17 cellular contexts compared by ENCODE assay signal in the genomic region with DNA sequence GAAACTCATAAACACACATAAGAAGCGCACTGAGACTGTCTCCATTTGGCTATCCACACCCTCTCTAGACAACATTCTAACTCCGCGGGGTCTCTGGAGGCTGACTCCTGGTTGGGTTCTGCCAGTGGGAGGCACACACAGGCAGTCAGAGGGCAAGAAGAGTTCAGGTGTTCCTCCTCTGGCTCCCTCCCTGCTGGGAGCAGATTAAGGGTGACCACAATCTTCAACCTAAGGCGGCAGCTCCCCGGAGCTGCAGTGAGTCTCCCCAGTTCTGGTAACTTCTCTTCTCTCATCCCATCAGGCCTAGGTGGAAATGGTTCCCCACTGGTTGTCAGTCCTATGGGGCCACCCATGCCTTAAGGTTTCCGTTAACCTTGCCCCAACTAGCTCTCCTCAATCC. TPM values are rescaled to one million over a fixed set of nuclear protein-coding genes. Genes with fewer than 3 reads are reported as not detected.
DNase-seq lines count a peak whose midpoint lies in the region; ATAC-seq, FAIRE-seq and TF ChIP-seq lines count a peak whose summit lies in the region.
"Had no signal": no experiment of that assay in that cellular context is flagged by ENCODE, and none has a peak within 500 bp of the region (broad histone marks: within the 10 kb centered on the region; RNA-seq: fewer than 3 reads in every experiment).

No MANE protein-coding gene starts in this region.

- peaks cover 3% of the 10 kb centered on the region for H3K27me3 Mint-ChIP-seq in activated T-cell treated with anti-CD3 and anti-CD28 coated beads, Interleukin-2, amount 50 U/mL, for 24 hours

- CTCF ChIA-PET in K562 (lab: Yijun Ruan, JAX; ENCODE audit: low intra/inter-chr PET ratio): no interaction called here

- ATAC-seq in K562 (peak; percentile 65), HG03045 (IDR thresholded peaks at IDR 0.05; ENCODE audit: unreplicated experiment) (no peak), GM21381 (IDR thresholded peaks at IDR 0.05; ENCODE audit: unreplicated experiment) (no peak)
- ATAC-seq: HCT116 had no signal

- no peaks in the 10 kb centered on the region for H3K9me3 ChIP-seq in K562 (replicated peaks; ENCODE audit: control insufficient read depth, insufficient read depth, low read depth, low read length)
- no peaks in the 10 kb centered on the region for H3K9me3 ChIP-seq in osteoblast (ENCODE audit: low read depth, low read length)
- H3K9me3 ChIP-seq in suprapubic skin: no peaks in the 10 kb centered on the region
- H3K9me3 ChIP-seq: BLaER1, Caco-2 had no signal

- H3K27ac Mint-ChIP-seq in activated T-cell treated with anti-CD3 and anti-CD28 coated beads, Interleukin-2, amount 50 U/mL, for 24 hours: no peak overlapping the region
- H3K27ac Mint-ChIP-seq: CD8-positive, alpha-beta memory T cell had no signal

- H3K4me3 ChIP-seq in K562 (no peak overlapping the region), osteoblast (ENCODE audit: insufficient read depth, low read length) (no peak overlapping the region), suprapubic skin (no peak overlapping the region)
- H3K4me3 ChIP-seq: BLaER1 had no signal

- TF ChIP-seq RAD21 in K562 (CRISPR knock-in tag; conservative IDR thresholded peaks at IDR 0.05 in 1 of 2, IDR thresholded peaks at IDR 0.05 in 1 of 2): peak in 1 of 2 experiments; percentile 27; a peak in 2 of 4 replicates

- H2AFZ ChIP-seq in K562 (ENCODE audit: low read depth, low read length): peak overlapping the region; percentile 73
- no peak overlapping the region for H2AFZ ChIP-seq in osteoblast (ENCODE audit: low read length)

- H3K27ac ChIP-seq in K562 (ENCODE audit: extremely low read depth, low read depth, low read length): no peak overlapping the region
- no peak overlapping the region for H3K27ac ChIP-seq in osteoblast (ENCODE audit: low read depth, low read length)
- H3K27ac ChIP-seq in suprapubic skin: no peak overlapping the region
- H3K27ac ChIP-seq: 22Rv1, BLaER1 had no signal

- no peak for TF ChIP-seq CTCF in K562 (IDR thresholded peaks at IDR 0.05 in 2 of 3, conservative IDR thresholded peaks at IDR 0.05 in 1 of 3; ENCODE audit: insufficient read depth in 2 of 3, low read depth in 1 of 3, low read length in 3 of 3)
- TF ChIP-seq CTCF in osteoblast (IDR thresholded peaks at IDR 0.05; ENCODE audit: extremely low read depth, low read depth, low read length): no peak
- no peak for TF ChIP-seq CTCF in suprapubic skin (IDR thresholded peaks at IDR 0.05)

- BruUV-seq in K562 (replicated peaks; lab: Mats Ljungman, UMichigan): no TSS peak

- WGBS in K562 (ENCODE audit: insufficient coverage, low coverage, missing lambda C conversion rate): 39% methylated on average over 6 of the region's 6 CpGs
- WGBS in suprapubic skin: 88% methylated on average over 6 of the region's 6 CpGs

- no peaks in the 10 kb centered on the region for H3K4me1 Mint-ChIP-seq in activated T-cell treated with anti-CD3 and anti-CD28 coated beads, Interleukin-2, amount 50 U/mL, for 24 hours (ENCODE audit: low read depth)
- H3K4me1 Mint-ChIP-seq: CD8-positive, alpha-beta memory T cell had no signal

- no peaks in the 10 kb centered on the region for H3K9me1 ChIP-seq in K562 (ENCODE audit: control insufficient read depth, insufficient read depth, low read length)

- no peak for FAIRE-seq in K562 (lab: Jason Lieb, UNC)
- FAIRE-seq: GM12892, GM19239 had no signal

- intact Hi-C loops in K562 (cut with micrococcal nuclease): no loop called here

- H3K4me2 ChIP-seq in K562 (ENCODE audit: insufficient read depth, low read length) (no peak overlapping the region), osteoblast (ENCODE audit: insufficient read depth, low read length) (no peak overlapping the region)
- H3K4me2 ChIP-seq: BLaER1 had no signal

- POLR2A ChIA-PET in K562 (lab: Yijun Ruan, JAX): no interaction called here

- TF ChIP-seq EP300 in K562 (IDR thresholded peaks at IDR 0.05; ENCODE audit: low read length): no peak
- no peak for TF ChIP-seq EP300 in suprapubic skin (IDR thresholded peaks at IDR 0.05)

- H3K36me3 ChIP-seq in K562 (ENCODE audit: control insufficient read depth, insufficient read depth, low read length): no peaks in the 10 kb centered on the region
- no peaks in the 10 kb centered on the region for H3K36me3 ChIP-seq in osteoblast (ENCODE audit: insufficient read depth, low read length)
- no peaks in the 10 kb centered on the region for H3K36me3 ChIP-seq in suprapubic skin
- H3K36me3 ChIP-seq: BLaER1 had no signal

- TF ChIP-seq POLR2A in K562 (conservative IDR thresholded peaks at IDR 0.05) (no peak), suprapubic skin (IDR thresholded peaks at IDR 0.05) (no peak)

- no peak overlapping the region for H3K4me3 Mint-ChIP-seq in activated T-cell treated with anti-CD3 and anti-CD28 coated beads, Interleukin-2, amount 50 U/mL, for 24 hours
- H3K4me3 Mint-ChIP-seq: CD8-positive, alpha-beta memory T cell had no signal

- no peaks in the 10 kb centered on the region for H3K36me3 Mint-ChIP-seq in activated T-cell treated with anti-CD3 and anti-CD28 coated beads, Interleukin-2, amount 50 U/mL, for 24 hours (ENCODE audit: low read depth)
- H3K36me3 Mint-ChIP-seq: CD8-positive, alpha-beta memory T cell had no signal

- H4K20me1 ChIP-seq in K562 (replicated peaks; ENCODE audit: control insufficient read depth, insufficient read depth, low read length): no peaks in the 10 kb centered on the region
- H4K20me1 ChIP-seq in osteoblast (ENCODE audit: insufficient read depth, low read length): no peaks in the 10 kb centered on the region
- H4K20me1 ChIP-seq: BLaER1 had no signal

- H3K4me1 ChIP-seq in K562 (replicated peaks in 1 of 2; ENCODE audit: control insufficient read depth in 2 of 2, insufficient read depth in 2 of 2, low read length in 2 of 2): peaks cover 14 to 23% of the 10 kb centered on the region in 2 experiments; a peak in 4 of 5 replicates
- H3K4me1 ChIP-seq in osteoblast (ENCODE audit: insufficient read depth, low read length): peaks cover 8% of the 10 kb centered on the region
- H3K4me1 ChIP-seq in suprapubic skin: no peaks in the 10 kb centered on the region
- H3K4me1 ChIP-seq: BLaER1, Caco-2 had no signal

- peak overlapping the region in 1 of 2 experiments; percentile 2; a peak in 1 of 4 replicates for H3K9ac ChIP-seq in K562 (ENCODE audit: insufficient read depth in 1 of 2, low read depth in 2 of 2, low read length in 2 of 2)
- H3K9ac ChIP-seq: BLaER1 had no signal

- in situ Hi-C loops in K562 (cut with MboI): no loop called here

- H3K9me3 Mint-ChIP-seq in activated T-cell treated with anti-CD3 and anti-CD28 coated beads, Interleukin-2, amount 50 U/mL, for 24 hours: no peaks in the 10 kb centered on the region
- H3K9me3 Mint-ChIP-seq: CD8-positive, alpha-beta memory T cell had no signal

- peak; percentile 18 for DNase-seq in activated T-cell treated with anti-CD3 and anti-CD28 coated beads, Interleukin-2, amount 50 U/mL, for 24 hours
- no peak for DNase-seq in activated T-cell treated with anti-CD3 and anti-CD28 coated beads, Interleukin-2, amount 50 U/mL, for 1 hour
- DNase-seq in K562 (ENCODE audit: extremely low read depth in 1 of 4, low spot score in 3 of 4) (peak in 2 of 4 experiments; percentile 40 to 55), osteoblast (ENCODE audit: insufficient read length, low spot score, missing footprints) (peak; percentile 42), suprapubic skin (ENCODE audit: low spot score in 2 of 2) (peak; percentile 5 to 32), epidermal melanocyte (ENCODE audit: insufficient read length, low spot score) (no peak)
- DNase-seq: Caco-2; CD8-positive, alpha-beta memory T cell; DND-41; GDM1 had no signal

- no peaks in the 10 kb centered on the region for H3K79me2 ChIP-seq in K562 (ENCODE audit: control insufficient read depth, insufficient read depth, low read length)
- no peaks in the 10 kb centered on the region for H3K79me2 ChIP-seq in osteoblast (ENCODE audit: insufficient read depth, low read length)

- H3K27me3 ChIP-seq in K562 (ENCODE audit: control insufficient read depth in 2 of 2, insufficient read depth in 2 of 2, low read length in 2 of 2) (no peaks in the 10 kb centered on the region), osteoblast (ENCODE audit: insufficient read depth, low read length) (peaks cover 18% of the 10 kb centered on the region), suprapubic skin (no peaks in the 10 kb centered on the region)
- H3K27me3 ChIP-seq: BLaER1 had no signal

TF ChIP-seq in K562, 482 proteins besides CTCF, POLR2A, EP300 and RAD21 (continues in another document):
- TF ChIP-seq, protein P1, sequence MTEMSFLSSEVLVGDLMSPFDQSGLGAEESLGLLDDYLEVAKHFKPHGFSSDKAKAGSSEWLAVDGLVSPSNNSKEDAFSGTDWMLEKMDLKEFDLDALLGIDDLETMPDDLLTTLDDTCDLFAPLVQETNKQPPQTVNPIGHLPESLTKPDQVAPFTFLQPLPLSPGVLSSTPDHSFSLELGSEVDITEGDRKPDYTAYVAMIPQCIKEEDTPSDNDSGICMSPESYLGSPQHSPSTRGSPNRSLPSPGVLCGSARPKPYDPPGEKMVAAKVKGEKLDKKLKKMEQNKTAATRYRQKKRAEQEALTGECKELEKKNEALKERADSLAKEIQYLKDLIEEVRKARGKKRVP (CRISPR knock-in tag; IDR thresholded peaks at IDR 0.05): no peak

RNA-seq across cellular contexts. Expression of gene TENT5C, which starts 7.4 kb away (rescaled TPM):
- 12.1 and 13.3 TPM in 2 replicates for total RNA-seq in K562 (2011; cell fraction: chromatin; rRNA removed; ENCODE audit: low replicate concordance)
- total RNA-seq in K562 (2011; cell fraction: nucleolus; rRNA removed): 8.7 and 8.8 TPM in 2 replicates
- total RNA-seq in K562 (2011; cell fraction: nucleoplasm; rRNA removed): 11.4 and 17.1 TPM in 2 replicates
- 1.8 and 3.6 TPM in 2 replicates for total RNA-seq in K562 (2014; rRNA removed)
- 4.5 and 5.2 TPM in 2 replicates for total RNA-seq in K562 (2014; rRNA removed; fragmentation: Illumina TruSeq; extraction: Trizol)
- 2.5 and 2.8 TPM in 2 replicates for total RNA-seq in K562 (2015; rRNA removed; fragmentation: Illumina TruSeq; extraction: Trizol)
- total RNA-seq in K562 (2021): 7.1 and 7.7 TPM in 2 replicates
- polyA plus RNA-seq in K562 (2011; rRNA removed): 7.7 and 8.2 TPM in 2 replicates
- 4.5 and 7.5 TPM in 2 replicates for polyA plus RNA-seq in K562 (2011; cell fraction: cytosol; rRNA removed)
- 3.9 and 5.1 TPM in 2 replicates for polyA plus RNA-seq in K562 (2011; cell fraction: nucleus; rRNA removed)
- 2.4 and 3.7 TPM in 2 replicates for polyA plus RNA-seq in K562 (2012)
- 3.4 and 4.0 TPM in 2 replicates for polyA plus RNA-seq in K562 (2014; fragmentation: Illumina TruSeq; extraction: Trizol)
- polyA plus RNA-seq in K562 (2014; fragmentation: Nextera tagmentation; extraction: Ambion mirVana): 1 to 10 TPM; 3.8 to 5.0 TPM
- polyA plus RNA-seq in K562 (2014; rRNA removed): 2.8 and 2.9 TPM in 2 replicates
- polyA minus RNA-seq in K562 (2011; rRNA and poly(A)+ RNA removed): 26.9 and 28.8 TPM in 2 replicates
- polyA minus RNA-seq in K562 (2011; cell fraction: cytosol; rRNA and poly(A)+ RNA removed): 11.0 and 11.5 TPM in 2 replicates
- polyA minus RNA-seq in K562 (2011; cell fraction: nucleus; rRNA and poly(A)+ RNA removed): 7.1 and 12.4 TPM in 2 replicates
- 0.36 and 0.59 TPM in 2 replicates for total RNA-seq in osteoblast
- 1 to 10 TPM; 2.7 to 5.0 (median 3.4) TPM for total RNA-seq in suprapubic skin

Comparison
In these comparisons a context has a peak if more than half of its experiments do, and no peak if none do; other contexts are left out.
1. DNase-seq: peak in activated T-cell treated with anti-CD3 and anti-CD28 coated beads, Interleukin-2, amount 50 U/mL, for 24 hours (single experiment), osteoblast (single experiment) and suprapubic skin (2 of 2); none in activated T-cell treated with anti-CD3 and anti-CD28 coated beads, Interleukin-2, amount 50 U/mL, for 1 hour (single experiment) and epidermal melanocyte (single experiment).